5 cellular contexts compared by ENCODE assay signal in the genomic region with DNA sequence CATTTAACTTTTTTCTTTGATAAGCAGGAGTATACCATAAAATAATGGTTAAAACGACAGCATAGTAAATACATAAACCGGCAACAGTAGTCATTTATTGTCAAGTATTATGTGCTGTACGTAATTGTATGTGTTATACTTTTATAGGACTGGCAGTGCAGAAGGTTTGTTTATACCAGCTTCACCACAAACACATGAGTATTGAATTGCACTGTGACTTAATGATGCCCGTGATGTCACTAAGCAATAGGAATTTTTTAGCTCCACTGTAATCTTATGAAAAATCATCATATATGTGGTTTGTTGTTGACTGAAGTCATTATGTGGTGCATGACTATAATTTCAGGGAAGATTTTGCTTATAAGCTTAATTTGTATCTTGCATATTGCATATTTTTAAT.
"Had no signal": no experiment of that assay in that cellular context is flagged by ENCODE, and none has a peak within 500 bp of the region (broad histone marks: within the 10 kb centered on the region; RNA-seq: fewer than 3 reads in every experiment).

No MANE protein-coding gene starts in this region.

- H3K4me3 ChIP-seq: GM23248 had no signal

- H3K27ac ChIP-seq: GM23248 had no signal

- H2AFZ ChIP-seq: GM23248 had no signal

- DNase-seq: GM23248, GOT3, H9, HCEC 1CT, KBM-7 had no signal

- H3K9ac ChIP-seq: GM23248 had no signal
